8 cellular contexts compared by ENCODE assay signal in genomic region chr12:103965255-103965589, GRCh38. TPM values are rescaled to one million over a fixed set of nuclear protein-coding genes. Genes with fewer than 3 reads are reported as not detected.
DNase-seq lines count a peak whose midpoint lies in the region; ATAC-seq and TF ChIP-seq lines count a peak whose summit lies in the region.

No MANE protein-coding gene starts in this region.

- ATAC-seq in HG02885 (IDR thresholded peaks at IDR 0.05; ENCODE audit: poor library complexity, unreplicated experiment), result no peak
- no peak for ATAC-seq in GM21367 (IDR thresholded peaks at IDR 0.05; ENCODE audit: unreplicated experiment)
- no peak for ATAC-seq in GM19023 (IDR thresholded peaks at IDR 0.05; ENCODE audit: unreplicated experiment)

- H3K4me3 ChIP-seq in DOHH2 (ENCODE audit: low read length) (peak overlapping the region; percentile 94), esophagus muscularis mucosa (peak overlapping the region; percentile 84 to 96 (median 92)), parathyroid adenoma (ENCODE audit: low read depth, low read length) (peak overlapping the region; percentile 99)

- H3K36me3 ChIP-seq in DOHH2 (ENCODE audit: control insufficient read depth, low read length) (peaks cover 46% of the 10 kb centered on the region), esophagus muscularis mucosa (no peaks in the 10 kb centered on the region), parathyroid adenoma (ENCODE audit: control insufficient read depth, insufficient read depth, low read length) (no peaks in the 10 kb centered on the region)

- WGBS in esophagus muscularis mucosa, result 0% methylated on average over 9 of the region's 11 CpGs

- CTCF ChIA-PET in RWPE1 (lab: Yijun Ruan, JAX), result interaction anchor here (0.5 kb wide), 1 partner anchor 14 kb away, joined by 4 read pairs; no protein-coding TSS in a partner anchor

- peak overlapping the region; percentile 59 for H3K27ac ChIP-seq in DOHH2 (ENCODE audit: low read depth, low read length)
- H3K27ac ChIP-seq in RWPE1, result peak overlapping the region; percentile 89
- peak overlapping the region; percentile 95 to 98 (median 97) for H3K27ac ChIP-seq in esophagus muscularis mucosa (replicated peaks in 1 of 4)
- H3K27ac ChIP-seq in parathyroid adenoma, result peak overlapping the region; percentile 88

- no peaks in the 10 kb centered on the region for H4K20me1 ChIP-seq in DOHH2 (ENCODE audit: control insufficient read depth, insufficient read depth, low read depth, low read length)

- H3K27me3 ChIP-seq in DOHH2 (ENCODE audit: control insufficient read depth, low read length) (no peaks in the 10 kb centered on the region), esophagus muscularis mucosa (no peaks in the 10 kb centered on the region), parathyroid adenoma (ENCODE audit: control insufficient read depth, insufficient read depth, low read length) (no peaks in the 10 kb centered on the region)

- DNase-seq in RWPE1 (ENCODE audit: low spot score) (no peak), esophagus muscularis mucosa (ENCODE audit: extremely low spot score) (no peak), NOMO-1 treated with DMSO at 0.1 percent for 48 hours (lab: John Stamatoyannopoulos, UW; ENCODE audit: unreplicated experiment) (no peak)

- TF ChIP-seq POLR2A in esophagus muscularis mucosa (IDR thresholded peaks at IDR 0.05; ENCODE audit: low read depth), result no peak

- H3K9me3 ChIP-seq in DOHH2 (ENCODE audit: control insufficient read depth, insufficient read depth, low read length) (no peaks in the 10 kb centered on the region), esophagus muscularis mucosa (no peaks in the 10 kb centered on the region), parathyroid adenoma (ENCODE audit: control insufficient read depth, low read length) (no peaks in the 10 kb centered on the region)

- intact Hi-C loops in esophagus muscularis mucosa (cut with DNase I), result loop anchor here (5.0 kb wide), 1 partner anchor 97 kb away; the partner anchor contains the start of gene HCFC2

- peak overlapping the region; percentile 85 for H3K4me2 ChIP-seq in DOHH2 (ENCODE audit: low read length)
- peak overlapping the region; percentile 98 for H3K4me2 ChIP-seq in parathyroid adenoma (ENCODE audit: low read length)

- TF ChIP-seq CTCF in DOHH2 (IDR thresholded peaks at IDR 0.05; ENCODE audit: low read depth, low read length, poor library complexity, severe bottlenecking) (no peak), RWPE1 (conservative IDR thresholded peaks at IDR 0.05; ENCODE audit: low read depth) (no peak), esophagus muscularis mucosa (IDR thresholded peaks at IDR 0.05) (no peak), parathyroid adenoma (IDR thresholded peaks at IDR 0.05) (no peak)

- no peak for TF ChIP-seq EP300 in esophagus muscularis mucosa (IDR thresholded peaks at IDR 0.05)

- H3K79me2 ChIP-seq in DOHH2 (ENCODE audit: control insufficient read depth, low read length) (peaks cover 70% of the 10 kb centered on the region), parathyroid adenoma (peaks cover 31% of the 10 kb centered on the region)

- peaks cover 10% of the 10 kb centered on the region for H3F3A ChIP-seq in DOHH2 (ENCODE audit: control insufficient read depth, insufficient read depth)

- H3K4me1 ChIP-seq in DOHH2 (ENCODE audit: control insufficient read depth, low read length), result peaks cover 46% of the 10 kb centered on the region
- H3K4me1 ChIP-seq in esophagus muscularis mucosa, result peaks cover 48 to 58% (median 54%) of the 10 kb centered on the region in 4 donors
- peaks cover 10% of the 10 kb centered on the region for H3K4me1 ChIP-seq in parathyroid adenoma

- H3K9me2 ChIP-seq in DOHH2 (replicated peaks; ENCODE audit: control insufficient read depth, low read length), result no peaks in the 10 kb centered on the region

- POLR2A ChIA-PET in RWPE1 (lab: Yijun Ruan, JAX; ENCODE audit: low non-redundant PET), result interaction anchor here (1.0 to 1.7 kb wide), 4 partner anchors 9 to 144 kb away, joined by 3 to 9 read pairs (median 3); partner anchors contain the start of gene HSP90B1

- peak overlapping the region; percentile 87 for H3K9ac ChIP-seq in parathyroid adenoma

- peak overlapping the region; percentile 89 for H2AFZ ChIP-seq in parathyroid adenoma

RNA-seq across cellular contexts. Expression of gene TDG, which starts 0.5 kb away (rescaled TPM):
- total RNA-seq in esophagus muscularis mucosa, result 10 to 100 TPM; 13.7 to 16.4 (median 14.1) TPM

RNA-seq across cellular contexts. Expression of gene HSP90B1, which starts 35.0 kb away (rescaled TPM):
- 100 to 1,000 TPM; 174 to 199 (median 191) TPM for total RNA-seq in esophagus muscularis mucosa
